1 cellular context compared by ENCODE assay signal in the genomic region with DNA sequence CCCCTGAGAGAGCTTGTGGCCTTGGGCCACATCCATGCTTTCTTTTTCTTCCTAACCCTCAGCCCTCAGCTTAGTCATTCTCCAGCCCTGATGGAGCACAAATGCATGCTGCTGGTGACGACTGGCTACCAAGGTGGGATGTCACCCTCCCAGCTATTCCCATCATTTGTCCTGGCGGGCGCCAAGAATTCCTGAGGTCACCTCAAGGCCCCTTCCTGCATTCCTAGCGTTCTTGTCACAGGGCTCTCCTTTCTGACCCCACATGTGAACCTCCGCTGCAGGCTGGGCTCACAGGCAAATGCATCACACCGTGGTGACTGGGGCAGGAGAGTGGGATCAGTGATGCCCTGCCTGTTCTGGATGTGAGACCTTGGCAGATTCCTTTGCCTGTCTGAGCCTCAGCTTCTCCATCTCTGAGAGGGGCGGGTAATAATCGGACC.
A peak's percentile ranks its signal among the peaks of the same experiment; 100 is the strongest.
TF ChIP-seq lines count a peak whose summit lies in the region.

No MANE protein-coding gene starts in this region.

TF ChIP-seq in SK-N-SH, 30 proteins besides CTCF, POLR2A, EP300 and RAD21 (continued from another document):
- TF ChIP-seq, protein P1, sequence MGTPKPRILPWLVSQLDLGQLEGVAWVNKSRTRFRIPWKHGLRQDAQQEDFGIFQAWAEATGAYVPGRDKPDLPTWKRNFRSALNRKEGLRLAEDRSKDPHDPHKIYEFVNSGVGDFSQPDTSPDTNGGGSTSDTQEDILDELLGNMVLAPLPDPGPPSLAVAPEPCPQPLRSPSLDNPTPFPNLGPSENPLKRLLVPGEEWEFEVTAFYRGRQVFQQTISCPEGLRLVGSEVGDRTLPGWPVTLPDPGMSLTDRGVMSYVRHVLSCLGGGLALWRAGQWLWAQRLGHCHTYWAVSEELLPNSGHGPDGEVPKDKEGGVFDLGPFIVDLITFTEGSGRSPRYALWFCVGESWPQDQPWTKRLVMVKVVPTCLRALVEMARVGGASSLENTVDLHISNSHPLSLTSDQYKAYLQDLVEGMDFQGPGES (IDR thresholded peaks at IDR 0.05; ENCODE audit: low read depth, low read length), result no peak
- TF ChIP-seq RCOR1 (IDR thresholded peaks at IDR 0.05; ENCODE audit: low read length) (no peak), CHD2 (IDR thresholded peaks at IDR 0.05; ENCODE audit: low read length, partially characterized antibody) (no peak), FOXM1 (IDR thresholded peaks at IDR 0.05; ENCODE audit: low read depth) (no peak), GABPA (IDR thresholded peaks at IDR 0.05; ENCODE audit: low read depth) (no peak), MEF2A (IDR thresholded peaks at IDR 0.05; ENCODE audit: borderline replicate concordance, low read depth) (no peak), FOSL2 (IDR thresholded peaks at IDR 0.05; ENCODE audit: borderline replicate concordance, low read depth) (peak; percentile 62), PBX3 (IDR thresholded peaks at IDR 0.05) (peak; percentile 38), TEAD4 (IDR thresholded peaks at IDR 0.05; ENCODE audit: borderline replicate concordance, insufficient read depth) (peak; percentile 87), EZH2phosphoT487 (IDR thresholded peaks at IDR 0.05; ENCODE audit: borderline replicate concordance, low read depth) (no peak), SMC3 (IDR thresholded peaks at IDR 0.05; ENCODE audit: low read depth, low read length) (no peak), POLR2AphosphoS5 (IDR thresholded peaks at IDR 0.05; ENCODE audit: low read depth, low read length) (no peak), FOXJ3 (CRISPR knock-in tag; IDR thresholded peaks at IDR 0.05) (no peak)
